21 cellular contexts compared by ENCODE assay signal in the genomic region with DNA sequence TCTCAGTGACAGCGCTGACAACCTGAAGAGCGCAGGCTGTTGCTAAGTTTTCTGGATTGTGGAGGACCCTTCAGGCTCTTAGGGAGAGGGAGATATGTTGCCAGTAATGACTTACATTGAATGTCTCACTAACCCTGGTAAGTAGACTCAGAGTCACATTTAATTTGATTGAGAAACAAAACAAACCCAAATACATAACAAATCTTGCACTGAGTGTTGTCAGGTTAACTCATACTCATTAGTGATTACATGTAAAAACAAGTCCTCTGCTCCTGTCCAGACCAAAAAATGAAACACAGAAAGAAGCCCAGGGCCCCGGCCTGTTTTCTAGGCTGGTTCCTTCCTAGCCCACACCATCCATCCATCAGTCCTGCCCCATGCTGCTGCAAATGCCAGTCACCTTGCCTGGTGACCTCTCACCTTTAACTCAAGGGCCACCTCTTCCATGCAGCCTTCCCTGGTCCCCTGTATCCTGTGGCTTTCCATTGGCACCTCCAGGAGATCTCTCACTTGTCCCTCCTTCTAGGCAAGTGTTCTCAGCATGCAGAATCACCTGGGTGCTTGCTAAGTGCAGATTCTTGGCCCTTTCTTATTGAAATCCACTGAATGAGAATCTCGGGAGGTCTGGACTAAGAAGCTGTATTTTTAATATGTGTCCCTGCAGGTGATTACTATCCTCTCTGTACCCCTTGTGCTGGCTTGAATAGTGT. TPM values are rescaled to one million over a fixed set of nuclear protein-coding genes. Genes with fewer than 3 reads are reported as not detected.
DNase-seq lines count a peak whose midpoint lies in the region; ATAC-seq, FAIRE-seq and TF ChIP-seq lines count a peak whose summit lies in the region.
"Had no signal": no experiment of that assay in that cellular context is flagged by ENCODE, and none has a peak within 500 bp of the region (broad histone marks: within the 10 kb centered on the region; RNA-seq: fewer than 3 reads in every experiment).

No MANE protein-coding gene starts in this region.

- H3K27ac ChIP-seq in GM23338 (ENCODE audit: low read depth) (no peak overlapping the region), RWPE1 (peak overlapping the region; percentile 53), keratinocyte (ENCODE audit: control insufficient read depth, insufficient read depth, low read length) (peak overlapping the region; percentile 43), WERI-Rb-1 (no peak overlapping the region)
- H3K27ac ChIP-seq: C4-2B, KMS-11 had no signal

- H3K9me1 ChIP-seq in keratinocyte (ENCODE audit: control insufficient read depth, extremely low read depth, insufficient read depth, low read length), result peaks cover 3% of the 10 kb centered on the region

- H3F3A ChIP-seq in GM23338 (replicated peaks; ENCODE audit: low read depth), result no peaks in the 10 kb centered on the region

- no peak for DNase-seq in GM23338 (ENCODE audit: low spot score)
- no peak for DNase-seq in RWPE1 (ENCODE audit: low spot score)
- peak; percentile 82 for DNase-seq in bronchial epithelial cell (ENCODE audit: low read depth)
- DNase-seq in keratinocyte (ENCODE audit: low read depth, low spot score), result no peak
- DNase-seq in OCI-M2 (lab: John Stamatoyannopoulos, UW; ENCODE audit: unreplicated experiment), result no peak
- no peak for DNase-seq in AG08395 (ENCODE audit: low spot score)
- no peak for DNase-seq in WERI-Rb-1
- DNase-seq: ACHN, AML-193, DMS79 treated with DMSO at 0.1 percent for 48 hours, HFFc6, NCI-H1417, NCI-H1930, NCI-H2171, NCI-H526 treated with DMSO at 0.1 percent for 48 hours, Right ventricle myocardium superior had no signal

- H3K4me1 ChIP-seq in GM23338 (ENCODE audit: insufficient read depth), result peaks cover 23% of the 10 kb centered on the region
- H3K4me1 ChIP-seq in keratinocyte (ENCODE audit: control insufficient read depth, extremely low read depth, insufficient read depth, low read length), result peaks cover 38% of the 10 kb centered on the region

- no peak overlapping the region for H3K4me3 Mint-ChIP-seq in GM23338
- H3K4me3 Mint-ChIP-seq: HFFc6 had no signal

- H3K36me3 ChIP-seq in GM23338 (ENCODE audit: insufficient read depth), result no peaks in the 10 kb centered on the region
- no peaks in the 10 kb centered on the region for H3K36me3 ChIP-seq in bronchial epithelial cell (ENCODE audit: control insufficient read depth, insufficient read depth, low read length)
- no peaks in the 10 kb centered on the region for H3K36me3 ChIP-seq in keratinocyte (ENCODE audit: control insufficient read depth in 2 of 2, extremely low read depth in 1 of 2, insufficient read depth in 2 of 2, low read length in 2 of 2)
- no peaks in the 10 kb centered on the region for H3K36me3 ChIP-seq in WERI-Rb-1

- no peaks in the 10 kb centered on the region; the same call in 2 of the 3 replicates for H3K36me3 Mint-ChIP-seq in GM23338 (ENCODE audit: low read depth)

- peaks cover 18% of the 10 kb centered on the region for H3K4me1 Mint-ChIP-seq in GM23338

- peak overlapping the region; percentile 28 for H3K9ac ChIP-seq in keratinocyte (ENCODE audit: control insufficient read depth, extremely low read depth, insufficient read depth, low read length)
- H3K9ac ChIP-seq: KMS-11 had no signal

- peak; percentile 59 for ATAC-seq in GM23338
- ATAC-seq: HepG2 had no signal

- dilution Hi-C loops in keratinocyte (cut with MboI; ENCODE audit: extremely low pct_ligation_motif_present, low sequenced_read_pairs), result no loop called here

- H3K9me3 Mint-ChIP-seq in GM23338, result no peaks in the 10 kb centered on the region
- H3K9me3 Mint-ChIP-seq: HFFc6 had no signal

- TF ChIP-seq CTCF in GM23338 (conservative IDR thresholded peaks at IDR 0.05; ENCODE audit: low read depth in 2 of 2) (no peak), RWPE1 (conservative IDR thresholded peaks at IDR 0.05; ENCODE audit: low read depth) (no peak), bronchial epithelial cell (IDR thresholded peaks at IDR 0.05; ENCODE audit: insufficient read depth, low read length, severe bottlenecking) (no peak), keratinocyte (optimal IDR thresholded peaks at IDR 0.05 in 1 of 3, IDR thresholded peaks at IDR 0.05 in 1 of 3, conservative IDR thresholded peaks at IDR 0.05 in 1 of 3; ENCODE audit: extremely low read depth in 1 of 3, insufficient read depth in 2 of 3, low read length in 3 of 3) (no peak), WERI-Rb-1 (IDR thresholded peaks at IDR 0.05; ENCODE audit: low read depth, low read length) (no peak)

- H2AFZ ChIP-seq in GM23338, result 0 out of 2 replicates have a peak overlapping the region, but pooled peaks have one; percentile 13
- H2AFZ ChIP-seq in keratinocyte (ENCODE audit: control insufficient read depth, low read length), result peak overlapping the region; percentile 52

- H3K4me3 ChIP-seq in GM23338 (no peak overlapping the region), bronchial epithelial cell (ENCODE audit: low read depth, low read length) (no peak overlapping the region), keratinocyte (ENCODE audit: control insufficient read depth in 2 of 3, extremely low read depth in 1 of 3, insufficient read depth in 2 of 3, low read depth in 1 of 3, low read length in 3 of 3) (no peak overlapping the region), WERI-Rb-1 (ENCODE audit: low read depth, low read length) (no peak overlapping the region)

- FAIRE-seq in bronchial epithelial cell (lab: Jason Lieb, UNC) (no peak), keratinocyte (lab: Jason Lieb, UNC) (no peak)
- FAIRE-seq: H54, RCC 7860 had no signal

- CTCF ChIA-PET in RWPE1 (lab: Yijun Ruan, JAX), result no interaction called here

- H3K4me2 ChIP-seq in GM23338 (peak overlapping the region; percentile 47; the same call in 1 of the 2 replicates), keratinocyte (ENCODE audit: control insufficient read depth, extremely low read depth, insufficient read depth, low read depth, low read length) (peak overlapping the region; percentile 51)
- H3K4me2 ChIP-seq: KMS-11 had no signal

- H3K27ac Mint-ChIP-seq in GM23338, result no peak overlapping the region
- H3K27ac Mint-ChIP-seq: HFFc6 had no signal

- peaks cover 5% of the 10 kb centered on the region for H3K27me3 Mint-ChIP-seq in GM23338 (ENCODE audit: insufficient read depth, low read depth, poor library complexity)

- H3K79me2 ChIP-seq in GM23338 (replicated peaks; ENCODE audit: insufficient read depth), result no peaks in the 10 kb centered on the region
- H3K79me2 ChIP-seq in keratinocyte (ENCODE audit: control insufficient read depth, insufficient read depth, low read length), result no peaks in the 10 kb centered on the region

- no peaks in the 10 kb centered on the region; the same call in 1 of the 2 replicates for H3K9me2 ChIP-seq in GM23338 (ENCODE audit: insufficient read depth)

- no peaks in the 10 kb centered on the region for H3K9me3 ChIP-seq in keratinocyte (ENCODE audit: control insufficient read depth, low read depth, low read length)
- H3K9me3 ChIP-seq in WERI-Rb-1 (ENCODE audit: severe bottlenecking), result no peaks in the 10 kb centered on the region

- H3K27me3 ChIP-seq in GM23338 (ENCODE audit: insufficient read depth) (no peaks in the 10 kb centered on the region), bronchial epithelial cell (ENCODE audit: control insufficient read depth, insufficient read depth, low read length) (no peaks in the 10 kb centered on the region), keratinocyte (ENCODE audit: control insufficient read depth, extremely low read depth, insufficient read depth, low read length) (no peaks in the 10 kb centered on the region), WERI-Rb-1 (ENCODE audit: insufficient read depth, low read depth, severe bottlenecking) (no peaks in the 10 kb centered on the region)

- POLR2A ChIA-PET in RWPE1 (lab: Yijun Ruan, JAX; ENCODE audit: low non-redundant PET), result no interaction called here

- H4K20me1 ChIP-seq in GM23338 (replicated peaks; ENCODE audit: insufficient read depth) (no peaks in the 10 kb centered on the region), keratinocyte (ENCODE audit: control insufficient read depth, extremely low read depth, insufficient read depth, low read length) (no peaks in the 10 kb centered on the region)

RNA-seq across cellular contexts. Expression of a gene that starts 34.7 kb away (rescaled TPM):
- not detected in 2 replicates for total RNA-seq in GM23338 (2014; rRNA removed; shearing (Covaris generic))
- polyA plus RNA-seq in GM23338 (2016; fragmentation: Nextera tagmentation; extraction: Ambion mirVana) (0.06 and 0.28 TPM in 2 replicates), keratinocyte (not detected in 3 replicates)
- total RNA-seq in bronchial epithelial cell, result not detected in 2 replicates
- not detected for polyA plus RNA-seq in keratinocyte (2011; ENCODE audit: low read depth)
- polyA plus RNA-seq in keratinocyte (2011; cell fraction: cytosol; rRNA removed), result not detected in 2 replicates
- not detected in 2 replicates for polyA plus RNA-seq in keratinocyte (2011; cell fraction: nucleus; rRNA removed)
- 0.35 TPM in 1 of 2 replicates, not detected in the other for polyA plus RNA-seq in keratinocyte (2012; ENCODE audit: low replicate concordance)
- not detected in 3 replicates for polyA minus RNA-seq in keratinocyte
- not detected for polyA minus RNA-seq in keratinocyte (2011; cell fraction: cytosol; rRNA and poly(A)+ RNA removed)
- not detected in 2 replicates for polyA minus RNA-seq in keratinocyte (2011; cell fraction: nucleus; rRNA and poly(A)+ RNA removed)
- total RNA-seq: HepG2, HFFc6 had no signal
- polyA plus RNA-seq: HepG2 had no signal

RNA-seq across cellular contexts. Expression of a gene that starts 52.6 kb away (rescaled TPM):
- 11.1 and 12.7 TPM in 2 replicates for total RNA-seq in GM23338 (2014; rRNA removed; shearing (Covaris generic))
- 7.2 and 7.3 TPM in 2 replicates for polyA plus RNA-seq in GM23338 (2016; fragmentation: Nextera tagmentation; extraction: Ambion mirVana)
- 16.4 and 17.1 TPM in 2 replicates for total RNA-seq in bronchial epithelial cell
- 4.1 to 7.7 TPM (median 5.4 TPM) in 3 replicates for polyA plus RNA-seq in keratinocyte
- polyA plus RNA-seq in keratinocyte (2011; ENCODE audit: low read depth), result 9.0 TPM
- polyA plus RNA-seq in keratinocyte (2011; cell fraction: cytosol; rRNA removed), result 4.0 and 6.8 TPM in 2 replicates
- polyA plus RNA-seq in keratinocyte (2011; cell fraction: nucleus; rRNA removed), result 5.1 and 6.7 TPM in 2 replicates
- 10.1 and 11.7 TPM in 2 replicates for polyA plus RNA-seq in keratinocyte (2012; ENCODE audit: low replicate concordance)
- polyA minus RNA-seq in keratinocyte, result 1.4 to 6.5 TPM (median 4.3 TPM) in 3 replicates
- polyA minus RNA-seq in keratinocyte (2011; cell fraction: cytosol; rRNA and poly(A)+ RNA removed), result 11.9 TPM
- 3.9 and 9.3 TPM in 2 replicates for polyA minus RNA-seq in keratinocyte (2011; cell fraction: nucleus; rRNA and poly(A)+ RNA removed)

Comparison
In these comparisons a context has a peak if more than half of its experiments do, and no peak if none do; other contexts are left out.
1. H3K27ac ChIP-seq: peak in RWPE1 (single experiment) and keratinocyte (single experiment); none in GM23338 (single experiment) and WERI-Rb-1 (single experiment).